In genomic region chr2:176557821-176558220, GRCh38 we compare ENCODE assay signal across 33 cellular contexts.
DNase-seq lines count a peak whose midpoint lies in the region; ATAC-seq, FAIRE-seq and TF ChIP-seq lines count a peak whose summit lies in the region.
"Had no signal": no experiment of that assay in that cellular context is flagged by ENCODE, and none has a peak within 500 bp of the region (broad histone marks: within the 10 kb centered on the region; RNA-seq: fewer than 3 reads in every experiment).

No MANE protein-coding gene starts in this region.

- peaks cover 5% of the 10 kb centered on the region for H3K4me1 ChIP-seq in HEK293 (ENCODE audit: control insufficient read depth, insufficient read depth, low read length)
- H3K4me1 ChIP-seq in KMS-11 (ENCODE audit: low read depth, poor library complexity, severe bottlenecking) = peaks cover 64% of the 10 kb centered on the region
- H3K4me1 ChIP-seq in K562 (replicated peaks in 1 of 2; ENCODE audit: control insufficient read depth in 2 of 2, insufficient read depth in 2 of 2, low read length in 2 of 2) = peaks cover 0 to 3% of the 10 kb centered on the region in 2 experiments; a peak in 1 of 5 replicates
- H3K4me1 ChIP-seq in SK-N-SH (ENCODE audit: control insufficient read depth in 1 of 2, insufficient read depth in 2 of 2, low read depth in 1 of 2, low read length in 1 of 2) = peaks cover 6 to 27% of the 10 kb centered on the region in 2 experiments; a peak in 3 of 4 replicates
- H3K4me1 ChIP-seq: BE2C, BLaER1 had no signal

- 0% methylated on average over 1 of the region's 1 CpG for WGBS in K562 (ENCODE audit: insufficient coverage, low coverage, missing lambda C conversion rate)
- WGBS in SK-N-SH (ENCODE audit: low lambda C conversion rate) = 62% methylated on average over 1 of the region's 1 CpG

- H3K9me2 ChIP-seq in SK-N-SH = no peaks in the 10 kb centered on the region

- TF ChIP-seq POLR2A in K562 (conservative IDR thresholded peaks at IDR 0.05) = no peak

- H3K36me3 ChIP-seq in HEK293 (ENCODE audit: control insufficient read depth in 2 of 2, insufficient read depth in 1 of 2, low read length in 2 of 2) = no peaks in the 10 kb centered on the region
- no peaks in the 10 kb centered on the region for H3K36me3 ChIP-seq in KMS-11 (ENCODE audit: insufficient read depth)
- no peaks in the 10 kb centered on the region for H3K36me3 ChIP-seq in K562 (ENCODE audit: control insufficient read depth, insufficient read depth, low read length)
- H3K36me3 ChIP-seq in SK-N-SH (replicated peaks in 1 of 2; ENCODE audit: control insufficient read depth in 1 of 2, insufficient read depth in 2 of 2, low read length in 1 of 2) = no peaks in the 10 kb centered on the region
- H3K36me3 ChIP-seq: BE2C; BLaER1; BLaER1 treated with 17β-estradiol and CSF1 and Interleukin-3, amounts not matched to agents 10 nM and 100 nM had no signal

- ATAC-seq in K562 (no peak), GM19395 (IDR thresholded peaks at IDR 0.05; ENCODE audit: unreplicated experiment) (no peak)
- ATAC-seq: A549; CD8-positive, alpha-beta T cell had no signal

- no peak for TF ChIP-seq CTCF in HEK293 (tag by site-specific recombination; IDR thresholded peaks at IDR 0.05)
- no peak for TF ChIP-seq CTCF in KMS-11 (conservative IDR thresholded peaks at IDR 0.05; ENCODE audit: low read depth, low read length)
- no peak for TF ChIP-seq CTCF in K562 (IDR thresholded peaks at IDR 0.05 in 2 of 3, conservative IDR thresholded peaks at IDR 0.05 in 1 of 3; ENCODE audit: insufficient read depth in 2 of 3, low read depth in 1 of 3, low read length in 3 of 3)
- TF ChIP-seq CTCF in SK-N-SH (IDR thresholded peaks at IDR 0.05) = no peak

- H3K27ac ChIP-seq in HEK293 (ENCODE audit: extremely low read depth, low read depth, low read length) (no peak overlapping the region), KMS-11 (peak overlapping the region; percentile 59; the same call in 1 of the 2 replicates), K562 (ENCODE audit: extremely low read depth, low read depth, low read length) (no peak overlapping the region), SK-N-SH (ENCODE audit: low read depth in 2 of 2, low read length in 1 of 2) (no peak overlapping the region)
- H3K27ac ChIP-seq: 22Rv1; A549; BLaER1; BLaER1 treated with 17β-estradiol and CSF1 and Interleukin-3, amounts not matched to agents 10 nM and 100 nM; C4-2B had no signal

- H3K9ac ChIP-seq in KMS-11 = no peak overlapping the region
- no peak overlapping the region for H3K9ac ChIP-seq in K562 (ENCODE audit: insufficient read depth in 1 of 2, low read depth in 2 of 2, low read length in 2 of 2)
- H3K9ac ChIP-seq in SK-N-SH = no peak overlapping the region
- H3K9ac ChIP-seq: BLaER1; BLaER1 treated with 17β-estradiol and CSF1 and Interleukin-3, amounts not matched to agents 10 nM and 100 nM had no signal

- intact Hi-C loops in K562 (cut with micrococcal nuclease) = loop anchor here (10.0 kb wide), 1 partner anchor 173 kb away; no protein-coding TSS in a partner anchor

- no peak for FAIRE-seq in K562 (lab: Jason Lieb, UNC)
- FAIRE-seq: A204.1, A549, D721Med had no signal

- no peaks in the 10 kb centered on the region for H3K79me2 ChIP-seq in KMS-11 (ENCODE audit: insufficient read depth, low read depth)
- H3K79me2 ChIP-seq in K562 (ENCODE audit: control insufficient read depth, insufficient read depth, low read length) = no peaks in the 10 kb centered on the region
- no peaks in the 10 kb centered on the region for H3K79me2 ChIP-seq in SK-N-SH (ENCODE audit: insufficient read depth)

- H4K20me1 ChIP-seq in KMS-11 (ENCODE audit: insufficient read depth) = no peaks in the 10 kb centered on the region
- H4K20me1 ChIP-seq in K562 (replicated peaks; ENCODE audit: control insufficient read depth, insufficient read depth, low read length) = no peaks in the 10 kb centered on the region
- H4K20me1 ChIP-seq in SK-N-SH (ENCODE audit: insufficient read depth) = no peaks in the 10 kb centered on the region
- H4K20me1 ChIP-seq: BLaER1; BLaER1 treated with 17β-estradiol and CSF1 and Interleukin-3, amounts not matched to agents 10 nM and 100 nM had no signal

- TF ChIP-seq RAD21 in K562 (CRISPR knock-in tag; conservative IDR thresholded peaks at IDR 0.05 in 1 of 2, IDR thresholded peaks at IDR 0.05 in 1 of 2) = no peak
- no peak for TF ChIP-seq RAD21 in SK-N-SH (IDR thresholded peaks at IDR 0.05; ENCODE audit: low read length)

- H3K4me2 ChIP-seq in KMS-11 (peak overlapping the region; percentile 73; the same call in 1 of the 2 replicates), K562 (ENCODE audit: insufficient read depth, low read length) (no peak overlapping the region), SK-N-SH (no peak overlapping the region)
- H3K4me2 ChIP-seq: A549; BLaER1; BLaER1 treated with 17β-estradiol and CSF1 and Interleukin-3, amounts not matched to agents 10 nM and 100 nM had no signal

- BruUV-seq in K562 (replicated peaks; lab: Mats Ljungman, UMichigan) = no TSS peak

- no peak overlapping the region for H2AFZ ChIP-seq in KMS-11 (ENCODE audit: low read depth)
- H2AFZ ChIP-seq in K562 (ENCODE audit: low read depth, low read length) = no peak overlapping the region
- H2AFZ ChIP-seq in SK-N-SH (ENCODE audit: low read depth) = no peak overlapping the region

- H3K27me3 ChIP-seq in KMS-11 (ENCODE audit: insufficient read depth, low read depth) (no peaks in the 10 kb centered on the region), K562 (ENCODE audit: control insufficient read depth in 2 of 2, insufficient read depth in 2 of 2, low read length in 2 of 2) (peaks cover 5 to 20% of the 10 kb centered on the region in 2 experiments; a peak in 3 of 5 replicates), SK-N-SH (ENCODE audit: insufficient read depth) (no peaks in the 10 kb centered on the region)
- H3K27me3 ChIP-seq: BE2C; BLaER1; BLaER1 treated with 17β-estradiol and CSF1 and Interleukin-3, amounts not matched to agents 10 nM and 100 nM had no signal

- in situ Hi-C loops in K562 (cut with MboI) = no loop called here

- H3K9me3 ChIP-seq in HEK293 (ENCODE audit: control insufficient read depth, insufficient read depth, low read depth, low read length) (no peaks in the 10 kb centered on the region), K562 (replicated peaks; ENCODE audit: control insufficient read depth, insufficient read depth, low read depth, low read length) (no peaks in the 10 kb centered on the region), SK-N-SH (no peaks in the 10 kb centered on the region)
- H3K9me3 ChIP-seq: A549; BE2C; BLaER1; BLaER1 treated with 17β-estradiol and CSF1 and Interleukin-3, amounts not matched to agents 10 nM and 100 nM; Caco-2 had no signal

- CTCF ChIA-PET in HEK293 (lab: Yijun Ruan, JAX) = interaction anchor here (0.7 kb wide), 2 partner anchors 16 to 293 kb away, joined by 3 read pairs; no protein-coding TSS in a partner anchor
- CTCF ChIA-PET in K562 (lab: Yijun Ruan, JAX; ENCODE audit: low intra/inter-chr PET ratio) = interaction anchor here (0.6 kb wide), 1 partner anchor 37 kb away, joined by 3 read pairs; no protein-coding TSS in a partner anchor
- CTCF ChIA-PET in SK-N-SH (lab: Yijun Ruan, JAX) = interaction anchor here (1.0 to 7.3 kb wide), 5 partner anchors 15 to 430 kb away, joined by 4 to 55 read pairs (median 11); no protein-coding TSS in a partner anchor

- no peak for DNase-seq in K562 (ENCODE audit: extremely low read depth in 1 of 4, low spot score in 3 of 4)
- no peak for DNase-seq in SK-N-SH
- DNase-seq in HT-29 (ENCODE audit: low spot score) = no peak
- DNase-seq: 8988T; ACHN; AML-193; BE2C; C1 segment of cervical spinal cord; Caco-2; Calu3; CD4-positive, alpha-beta memory T cell; CD4-positive, alpha-beta T cell; CD4-positive, CD25-positive, alpha-beta regulatory T cell; CD8-positive, alpha-beta memory T cell; CD8-positive, alpha-beta T cell; COR-L47; DMS 273 treated with DMSO at 0.1 percent for 48 hours; DMS153; DMS53; DMS79; DMS79 treated with DMSO at 0.1 percent for 48 hours; DND-41; EL had no signal

- POLR2A ChIA-PET in HEK293 (lab: Yijun Ruan, JAX) (no interaction called here), K562 (lab: Yijun Ruan, JAX) (interaction anchor here (0.6 kb wide), 1 partner anchor 43 kb away, joined by 3 read pairs; no protein-coding TSS in a partner anchor), SK-N-SH (lab: Yijun Ruan, JAX) (no interaction called here)

- H3K4me3 ChIP-seq in HEK293 (ENCODE audit: low read depth, low read length) (no peak overlapping the region), KMS-11 (IDR thresholded peaks at IDR 0.05; ENCODE audit: insufficient read depth, low read depth, low read length) (no peak overlapping the region), K562 (no peak overlapping the region), SK-N-SH (ENCODE audit: low read depth in 2 of 2, low read length in 1 of 2) (no peak overlapping the region)
- H3K4me3 ChIP-seq: A549; BLaER1; BLaER1 treated with 17β-estradiol and CSF1 and Interleukin-3, amounts not matched to agents 10 nM and 100 nM had no signal

- no peaks in the 10 kb centered on the region for H3K9me1 ChIP-seq in K562 (ENCODE audit: control insufficient read depth, insufficient read depth, low read length)

- TF ChIP-seq EP300 in K562 (IDR thresholded peaks at IDR 0.05; ENCODE audit: low read length) (no peak), SK-N-SH (IDR thresholded peaks at IDR 0.05; ENCODE audit: borderline replicate concordance in 1 of 2, low read depth in 1 of 2, low read length in 1 of 2) (no peak)

- H3F3A ChIP-seq in SK-N-SH (replicated peaks; ENCODE audit: insufficient read depth) = peaks cover 3% of the 10 kb centered on the region

TF ChIP-seq in HEK293, 187 proteins besides CTCF, POLR2A, EP300 and RAD21:
- TF ChIP-seq ZNF664 (tag by site-specific recombination; IDR thresholded peaks at IDR 0.05) = peak; percentile 79
- TF ChIP-seq ZNF76 (tag by site-specific recombination; IDR thresholded peaks at IDR 0.05; ENCODE audit: borderline replicate concordance, low read depth) = no peak

TF ChIP-seq in K562, 482 proteins besides CTCF, POLR2A, EP300 and RAD21:
- TF ChIP-seq RBM25 (IDR thresholded peaks at IDR 0.05; ENCODE audit: low read depth, low read length, severe bottlenecking) (peak; percentile 26), ZNF3 (CRISPR knock-in tag; IDR thresholded peaks at IDR 0.05) (peak; percentile 72; the same call in 1 of the 2 replicates), GATAD2B (IDR thresholded peaks at IDR 0.05; ENCODE audit: borderline replicate concordance) (no peak)

TF ChIP-seq in SK-N-SH, 30 proteins besides CTCF, POLR2A, EP300 and RAD21 (continues in another document):
- TF ChIP-seq FOSL2 (IDR thresholded peaks at IDR 0.05; ENCODE audit: borderline replicate concordance, low read depth) (no peak), PBX3 (IDR thresholded peaks at IDR 0.05) (no peak), POLR2AphosphoS5 (IDR thresholded peaks at IDR 0.05; ENCODE audit: low read depth, low read length) (no peak), ELF1 (IDR thresholded peaks at IDR 0.05) (no peak)
